Comparison of ENCODE assay signal across 18 cellular contexts in the genomic region with DNA sequence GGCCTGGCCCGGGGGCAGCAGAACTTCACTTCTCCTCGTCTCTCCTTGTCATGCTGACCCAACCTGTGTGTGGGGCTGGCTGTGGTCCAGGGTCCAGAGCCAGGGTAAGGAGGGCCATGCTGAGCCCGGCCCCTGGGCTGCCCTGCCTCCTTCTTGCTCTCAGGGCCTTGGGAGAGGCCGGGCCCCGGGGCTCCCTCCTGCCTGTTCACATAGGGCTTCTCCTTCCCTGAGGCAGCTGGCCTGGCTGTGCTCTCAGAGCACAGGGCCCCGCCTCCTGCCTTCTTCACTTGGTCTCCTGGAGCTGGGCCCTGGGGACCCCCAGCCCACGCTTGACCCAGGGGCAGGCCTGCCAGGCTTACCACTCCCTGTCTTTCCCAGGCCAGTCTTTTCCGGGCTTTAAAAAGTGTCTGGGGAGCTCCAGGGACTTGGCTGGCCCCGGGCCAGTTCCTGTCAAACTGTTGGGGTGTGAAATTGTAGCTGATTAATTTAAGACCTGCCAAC. TPM values are rescaled to one million over a fixed set of nuclear protein-coding genes. Genes with fewer than 3 reads are reported as not detected.
DNase-seq lines count a peak whose midpoint lies in the region; ATAC-seq and TF ChIP-seq lines count a peak whose summit lies in the region.
"Had no signal": no experiment of that assay in that cellular context is flagged by ENCODE, and none has a peak within 500 bp of the region (broad histone marks: within the 10 kb centered on the region; RNA-seq: fewer than 3 reads in every experiment).

No MANE protein-coding gene starts in this region.

- peak overlapping the region in 1 of 2 donors; percentile 17 for H3K4me3 ChIP-seq in ascending aorta
- H3K4me3 ChIP-seq in skeletal muscle tissue (ENCODE audit: low read length in 3 of 3), result no peak overlapping the region
- H3K4me3 ChIP-seq: cardiac muscle cell, PC-9 had no signal

- H3K36me3 Mint-ChIP-seq in HFFc6 (ENCODE audit: low read depth), result no peaks in the 10 kb centered on the region
- H3K36me3 Mint-ChIP-seq in activated T-cell treated with anti-CD3 and anti-CD28 coated beads, Interleukin-2, amount 50 U/mL, for 72 hours (ENCODE audit: insufficient read depth in 2 of 2), result no peaks in the 10 kb centered on the region
- H3K36me3 Mint-ChIP-seq: activated naive CD4-positive, alpha-beta T cell treated with anti-CD3 and anti-CD28 coated beads, Interleukin-2, amount 10 ng/mL, durations not matched to agents 7 days and 5 days; IgD-negative memory B cell had no signal

- H3K27ac Mint-ChIP-seq in HFFc6, result no peak overlapping the region
- H3K27ac Mint-ChIP-seq in activated T-cell treated with anti-CD3 and anti-CD28 coated beads, Interleukin-2, amount 50 U/mL, for 72 hours, result no peak overlapping the region
- H3K27ac Mint-ChIP-seq: activated naive CD4-positive, alpha-beta T cell treated with anti-CD3 and anti-CD28 coated beads, Interleukin-2, amount 10 ng/mL, durations not matched to agents 7 days and 5 days had no signal

- H3K27me3 Mint-ChIP-seq in HFFc6 (ENCODE audit: insufficient read depth), result no peaks in the 10 kb centered on the region
- no peaks in the 10 kb centered on the region for H3K27me3 Mint-ChIP-seq in activated T-cell treated with anti-CD3 and anti-CD28 coated beads, Interleukin-2, amount 50 U/mL, for 72 hours (ENCODE audit: low read depth)
- H3K27me3 Mint-ChIP-seq: activated naive CD4-positive, alpha-beta T cell treated with anti-CD3 and anti-CD28 coated beads, Interleukin-2, amount 10 ng/mL, durations not matched to agents 7 days and 5 days had no signal

- peaks cover 16 to 22% of the 10 kb centered on the region in 2 donors for H3K36me3 ChIP-seq in ascending aorta
- peaks cover 6 to 10% (median 7%) of the 10 kb centered on the region in 3 donors for H3K36me3 ChIP-seq in skeletal muscle tissue (ENCODE audit: control insufficient read depth in 3 of 3, insufficient read depth in 3 of 3, low read length in 3 of 3)
- H3K36me3 ChIP-seq: cardiac muscle cell had no signal

- H3K9me3 ChIP-seq in ascending aorta (no peaks in the 10 kb centered on the region), skeletal muscle tissue (ENCODE audit: control insufficient read depth in 3 of 3, low read length in 3 of 3) (no peaks in the 10 kb centered on the region)

- TF ChIP-seq CTCF in C4-2B (conservative IDR thresholded peaks at IDR 0.05) (no peak), ascending aorta (IDR thresholded peaks at IDR 0.05) (no peak), HFFc6 (IDR thresholded peaks at IDR 0.05) (no peak)

- H3K4me1 Mint-ChIP-seq in HFFc6 (ENCODE audit: low read depth), result no peaks in the 10 kb centered on the region
- H3K4me1 Mint-ChIP-seq in activated T-cell treated with anti-CD3 and anti-CD28 coated beads, Interleukin-2, amount 50 U/mL, for 72 hours (ENCODE audit: low read depth), result no peaks in the 10 kb centered on the region
- H3K4me1 Mint-ChIP-seq: activated naive CD4-positive, alpha-beta T cell treated with anti-CD3 and anti-CD28 coated beads, Interleukin-2, amount 10 ng/mL, durations not matched to agents 7 days and 5 days had no signal

- peaks cover 42 to 80% of the 10 kb centered on the region in 2 donors for H3K4me1 ChIP-seq in ascending aorta
- peaks cover 49 to 79% (median 51%) of the 10 kb centered on the region in 3 donors for H3K4me1 ChIP-seq in skeletal muscle tissue (ENCODE audit: control insufficient read depth in 3 of 3, insufficient read depth in 3 of 3, low read length in 3 of 3)

- intact Hi-C loops in ascending aorta (cut with DNase I) (loop anchor here (5.0 kb wide), 1 partner anchor 598 kb away; a partner anchor contains a TSS), left ventricle myocardium superior (cut with micrococcal nuclease) (no loop called here)

- DNase-seq in ascending aorta (ENCODE audit: low spot score in 2 of 2) (no peak), left ventricle myocardium superior (peak; percentile 88), HFFc6 (no peak), putamen (ENCODE audit: low spot score) (no peak), NCI-H69 (lab: John Stamatoyannopoulos, UW) (no peak)
- no peak for DNase-seq in activated T-cell treated with anti-CD3 and anti-CD28 coated beads, Interleukin-2, amount 50 U/mL, for 72 hours
- DNase-seq: activated CD8-positive, alpha-beta memory T cell treated with anti-CD3 and anti-CD28 coated beads, Interleukin-2, amount 50 U/mL, for 4 hours; activated naive CD4-positive, alpha-beta T cell treated with anti-CD3 and anti-CD28 coated beads, Interleukin-2, amount 10 ng/mL, durations not matched to agents 7 days and 5 days; NCI-H1105 treated with DMSO at 0.1 percent for 48 hours; NCI-H345; retina; stimulated activated naive CD4-positive, alpha-beta T cell had no signal

- H3K9ac ChIP-seq in skeletal muscle tissue (ENCODE audit: low read depth in 1 of 3, low read length in 3 of 3), result peak overlapping the region in 2 of 3 donors; percentile 12 to 50

- no peaks in the 10 kb centered on the region for H3K27me3 ChIP-seq in ascending aorta
- no peaks in the 10 kb centered on the region for H3K27me3 ChIP-seq in skeletal muscle tissue (ENCODE audit: control insufficient read depth in 3 of 3, insufficient read depth in 3 of 3, low read length in 3 of 3)
- H3K27me3 ChIP-seq: cardiac muscle cell had no signal

- ATAC-seq in left ventricle myocardium superior, result peak; percentile 68
- ATAC-seq in activated T-cell treated with anti-CD3 and anti-CD28 coated beads, Interleukin-2, amount 50 U/mL, for 72 hours (replicated peaks in 1 of 2), result no peak
- ATAC-seq: activated CD4-positive, CD25-positive, alpha-beta regulatory T cell treated with anti-CD3 and anti-CD28 coated beads, Interleukin-2, amount 50 U/mL, for 24 hours had no signal

- H3K9me3 Mint-ChIP-seq in HFFc6, result no peaks in the 10 kb centered on the region
- H3K9me3 Mint-ChIP-seq in activated T-cell treated with anti-CD3 and anti-CD28 coated beads, Interleukin-2, amount 50 U/mL, for 72 hours, result no peaks in the 10 kb centered on the region
- H3K9me3 Mint-ChIP-seq: activated naive CD4-positive, alpha-beta T cell treated with anti-CD3 and anti-CD28 coated beads, Interleukin-2, amount 10 ng/mL, durations not matched to agents 7 days and 5 days; IgD-negative memory B cell had no signal

- H3K27ac ChIP-seq in C4-2B (peak overlapping the region; percentile 36), ascending aorta (peak overlapping the region; percentile 86 to 91), skeletal muscle tissue (ENCODE audit: low read depth, low read length) (no peak overlapping the region)
- H3K27ac ChIP-seq: cardiac muscle cell, PC-9 had no signal

- H3K4me3 Mint-ChIP-seq in HFFc6, result no peak overlapping the region
- no peak overlapping the region for H3K4me3 Mint-ChIP-seq in activated T-cell treated with anti-CD3 and anti-CD28 coated beads, Interleukin-2, amount 50 U/mL, for 72 hours
- H3K4me3 Mint-ChIP-seq: activated naive CD4-positive, alpha-beta T cell treated with anti-CD3 and anti-CD28 coated beads, Interleukin-2, amount 10 ng/mL, durations not matched to agents 7 days and 5 days; IgD-negative memory B cell had no signal

RNA-seq across cellular contexts. Expression of a gene that starts 11.8 kb away (rescaled TPM):
- 79.8 TPM for total RNA-seq in ascending aorta
- 23.8 TPM for total RNA-seq in left ventricle myocardium superior
- 17.7 TPM for total RNA-seq in skeletal muscle tissue
- 10 to 100 TPM; 40.8 to 56.1 (median 45.4) TPM for total RNA-seq in HFFc6 (2021; fragmentation: NEBNext Ultra II Directional; extraction: Animal tissue kit (Norgen Biotek cat#: 25700))
- total RNA-seq in activated T-cell treated with anti-CD3 and anti-CD28 coated beads, Interleukin-2, amount 50 U/mL, for 72 hours, result 1 to 10 TPM; 3.7 to 5.2 TPM
